11 cellular contexts compared by ENCODE assay signal in genomic region chr18:62729487-62730386, GRCh38. TPM values are rescaled to one million over a fixed set of nuclear protein-coding genes. Genes with fewer than 3 reads are reported as not detected.
DNase-seq lines count a peak whose midpoint lies in the region; ATAC-seq and TF ChIP-seq lines count a peak whose summit lies in the region.
"Had no signal": no experiment of that assay in that cellular context is flagged by ENCODE, and none has a peak within 500 bp of the region (broad histone marks: within the 10 kb centered on the region; RNA-seq: fewer than 3 reads in every experiment).

No MANE protein-coding gene starts in this region.

- H3K27me3 ChIP-seq in brain microvascular endothelial cell (replicated peaks) = no peaks in the 10 kb centered on the region
- no peaks in the 10 kb centered on the region for H3K27me3 ChIP-seq in uterus
- H3K27me3 ChIP-seq: dorsolateral prefrontal cortex, suprapubic skin had no signal

- no peak for TF ChIP-seq CTCF in brain microvascular endothelial cell (IDR thresholded peaks at IDR 0.05; ENCODE audit: low read depth, low read length, missing control alignments)
- TF ChIP-seq CTCF in uterus (IDR thresholded peaks at IDR 0.05) = no peak

- peaks cover 9% of the 10 kb centered on the region for H3K9me3 Mint-ChIP-seq in memory B cell

- peaks cover 0 to 3% of the 10 kb centered on the region in 2 donors for H3K4me1 ChIP-seq in uterus

- H3K27ac Mint-ChIP-seq in memory B cell = no peak overlapping the region
- H3K27ac Mint-ChIP-seq: activated naive CD8-positive, alpha-beta T cell treated with anti-CD3 and anti-CD28 coated beads, Interleukin-2, amount 50 U/mL, for 24 hours had no signal

- peaks cover 10% of the 10 kb centered on the region for H3K36me3 Mint-ChIP-seq in memory B cell

- H3K4me3 ChIP-seq in brain microvascular endothelial cell (ENCODE audit: low read depth, low read length) (no peak overlapping the region), uterus (no peak overlapping the region)
- H3K4me3 ChIP-seq: suprapubic skin had no signal

- peak overlapping the region; percentile 46 for H3K4me3 Mint-ChIP-seq in memory B cell
- H3K4me3 Mint-ChIP-seq: activated naive CD8-positive, alpha-beta T cell treated with anti-CD3 and anti-CD28 coated beads, Interleukin-2, amount 50 U/mL, for 24 hours had no signal

- H3K27me3 Mint-ChIP-seq in memory B cell = peaks cover 2% of the 10 kb centered on the region
- H3K27me3 Mint-ChIP-seq: activated naive CD8-positive, alpha-beta T cell treated with anti-CD3 and anti-CD28 coated beads, Interleukin-2, amount 50 U/mL, for 24 hours had no signal

- TF ChIP-seq POLR2A in uterus (IDR thresholded peaks at IDR 0.05) = no peak

- H3K4me1 Mint-ChIP-seq in memory B cell = peaks cover 21% of the 10 kb centered on the region

- no peak overlapping the region for H3K27ac ChIP-seq in brain microvascular endothelial cell
- H3K27ac ChIP-seq in uterus = no peak overlapping the region
- H3K27ac ChIP-seq: suprapubic skin had no signal

- intact Hi-C loops in uterus (cut with DNase I; ENCODE audit: low total_unique reads) = loop anchor here (10.0 kb wide), 1 partner anchor 65 kb away; no protein-coding TSS in a partner anchor

- DNase-seq in memory B cell (ENCODE audit: low spot score in 2 of 2) (no peak), cortex of kidney (lab: John Stamatoyannopoulos, UW) (no peak), brain microvascular endothelial cell (no peak), uterus (no peak), GM03348 (ENCODE audit: low spot score) (no peak)
- DNase-seq: activated naive CD8-positive, alpha-beta T cell treated with anti-CD3 and anti-CD28 coated beads, Interleukin-2, amount 50 U/mL, for 24 hours; dorsolateral prefrontal cortex had no signal

- in situ Hi-C loops in brain microvascular endothelial cell (cut with HindIII; ENCODE audit: low pct_ligation_motif_present, low sequenced_read_pairs) = no loop called here

- H3K36me3 ChIP-seq in brain microvascular endothelial cell (replicated peaks) (no peaks in the 10 kb centered on the region), uterus (no peaks in the 10 kb centered on the region)
- H3K36me3 ChIP-seq: suprapubic skin had no signal

- H3K9me3 ChIP-seq in uterus = peaks cover 0 to 9% of the 10 kb centered on the region in 2 donors

- peak; percentile 79 for ATAC-seq in GM18868 (IDR thresholded peaks at IDR 0.05; ENCODE audit: unreplicated experiment)
- peak; percentile 91 for ATAC-seq in GM21723 (IDR thresholded peaks at IDR 0.05; ENCODE audit: unreplicated experiment)
- peak; percentile 82 for ATAC-seq in HG03159 (IDR thresholded peaks at IDR 0.05; ENCODE audit: unreplicated experiment)
- ATAC-seq in memory B cell (ENCODE audit: low read depth) = peak; percentile 50
- ATAC-seq: activated naive CD8-positive, alpha-beta T cell treated with anti-CD3 and anti-CD28 coated beads, Interleukin-2, amount 50 U/mL, for 24 hours had no signal

RNA-seq across cellular contexts. Expression of gene PHLPP1, which starts 14.4 kb away (rescaled TPM):
- total RNA-seq in uterus = 10 to 100 TPM; 10.6 to 32.4 (median 14.1) TPM
